7 cellular contexts compared by ENCODE assay signal in the genomic region with DNA sequence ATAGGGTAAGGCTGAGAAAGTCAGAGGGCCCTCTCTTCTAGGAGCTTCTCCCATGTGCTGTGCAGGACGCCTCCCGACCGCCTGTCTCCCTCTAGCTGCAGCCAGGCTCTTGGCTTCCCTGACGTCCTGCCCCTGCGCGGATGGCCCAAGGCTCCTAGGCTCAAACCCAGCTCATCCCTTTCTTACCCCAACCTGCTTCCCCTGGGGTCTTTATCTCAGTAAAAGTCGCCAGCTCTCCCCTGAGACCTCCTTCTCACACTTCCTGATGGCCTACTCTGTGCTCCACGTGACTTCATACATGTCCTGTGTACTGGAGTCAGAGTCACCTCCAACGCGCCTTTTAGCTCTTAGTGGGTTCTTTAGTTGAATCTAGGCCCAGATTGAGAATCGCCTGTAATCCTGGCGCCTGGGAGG. TPM values are rescaled to one million over a fixed set of nuclear protein-coding genes. Genes with fewer than 3 reads are reported as not detected.
DNase-seq lines count a peak whose midpoint lies in the region; ATAC-seq and TF ChIP-seq lines count a peak whose summit lies in the region.

No MANE protein-coding gene starts in this region.

- peak overlapping the region; percentile 71 for H3K27ac Mint-ChIP-seq in neural progenitor cell

- BruUV-seq in OCI-LY7 (replicated peaks; lab: Mats Ljungman, UMichigan) = no TSS peak

- H2AFZ ChIP-seq in OCI-LY7 (ENCODE audit: low read length) (peak overlapping the region; percentile 51; the same call in 1 of the 2 replicates), neural progenitor cell (replicated peaks) (no peak overlapping the region)

- intact Hi-C loops in OCI-LY7 (cut with micrococcal nuclease; ENCODE audit: unreplicated experiment) (loop anchor here (1.0 to 2.0 kb wide), 4 partner anchors 23 to 105 kb away; partner anchors contain the start of genes DCTPP1, ITGAL and ZNF764), tibial artery (cut with DNase I; ENCODE audit: low total_unique reads) (no loop called here)

- ATAC-seq in HG03460 (IDR thresholded peaks at IDR 0.05; ENCODE audit: unreplicated experiment) = peak; percentile 47

- peaks cover 24% of the 10 kb centered on the region for H3K4me1 Mint-ChIP-seq in neural progenitor cell

- H3K4me3 ChIP-seq in OCI-LY7 (ENCODE audit: low read depth, low read length, poor library complexity, severe bottlenecking) = peak overlapping the region; percentile 75
- H3K4me3 ChIP-seq in fibroblast of the aortic adventitia (ENCODE audit: low read depth, low read length) = peak overlapping the region; percentile 75
- peak overlapping the region; percentile 71 for H3K4me3 ChIP-seq in neural progenitor cell
- H3K4me3 ChIP-seq in tibial artery = peak overlapping the region; percentile 75 to 83

- H3K9me3 Mint-ChIP-seq in neural progenitor cell = no peaks in the 10 kb centered on the region

- H3K27me3 ChIP-seq in neural progenitor cell (no peaks in the 10 kb centered on the region), tibial artery (no peaks in the 10 kb centered on the region)

- POLR2A ChIA-PET in OCI-LY7 (lab: Charles Lee) = interaction anchor here (0.5 to 4.6 kb wide), 11 partner anchors 22 to 106 kb away, joined by 3 to 54 read pairs (median 4); partner anchors contain the start of genes DCTPP1, ZNF689 and ZNF764

- H3K36me3 Mint-ChIP-seq in neural progenitor cell = peaks cover 9% of the 10 kb centered on the region

- H3K79me2 ChIP-seq in OCI-LY7 (ENCODE audit: insufficient read depth, low read depth, low read length) = peaks cover 28% of the 10 kb centered on the region; the same call in 1 of the 2 replicates
- H3K79me2 ChIP-seq in neural progenitor cell (ENCODE audit: low read depth) = peaks cover 36% of the 10 kb centered on the region

- CTCF ChIA-PET in OCI-LY7 (lab: Charles Lee; ENCODE audit: unreplicated experiment) = interaction anchor here (0.5 to 1.8 kb wide), 6 partner anchors 22 to 414 kb away, joined by 3 to 19 read pairs (median 4); no protein-coding TSS in a partner anchor

- no peak overlapping the region for H3K9ac ChIP-seq in neural progenitor cell

- H3K27ac ChIP-seq in OCI-LY7 (ENCODE audit: low read depth, low read length, poor library complexity, severe bottlenecking) (peak overlapping the region; percentile 82), neural progenitor cell (no peak overlapping the region), tibial artery (peak overlapping the region; percentile 94 to 99)

- TF ChIP-seq CTCF in GM12874 (IDR thresholded peaks at IDR 0.05; ENCODE audit: insufficient read depth, low read depth, low read length) (peak; percentile 64), OCI-LY7 (conservative IDR thresholded peaks at IDR 0.05; ENCODE audit: low read length) (peak; percentile 76), fibroblast of the aortic adventitia (IDR thresholded peaks at IDR 0.05; ENCODE audit: insufficient read depth, low read length) (peak; percentile 74), neural progenitor cell (IDR thresholded peaks at IDR 0.05) (peak; percentile 51), tibial artery (IDR thresholded peaks at IDR 0.05) (peak; percentile 42 to 53)

- no peaks in the 10 kb centered on the region for H4K20me1 ChIP-seq in OCI-LY7 (ENCODE audit: insufficient read depth, low read length)
- H4K20me1 ChIP-seq in neural progenitor cell (ENCODE audit: low read depth) = no peaks in the 10 kb centered on the region

- H3K4me3 Mint-ChIP-seq in neural progenitor cell = peak overlapping the region; percentile 88

- DNase-seq in OCI-LY7 (ENCODE audit: low spot score) = peak; percentile 82
- peak; percentile 43 for DNase-seq in activated T-helper 1 cell treated with Interleukin-2 at 50 U/mL for 16 hours (ENCODE audit: low read depth)
- DNase-seq in fibroblast of the aortic adventitia (ENCODE audit: low read depth) = peak; percentile 66
- DNase-seq in neural progenitor cell (ENCODE audit: low spot score) = peak; percentile 82
- DNase-seq in tibial artery = peak; percentile 72 to 84

- peaks cover 39% of the 10 kb centered on the region for H3K4me1 ChIP-seq in OCI-LY7 (ENCODE audit: insufficient read depth, low read length, poor library complexity, severe bottlenecking)
- peaks cover 8% of the 10 kb centered on the region for H3K4me1 ChIP-seq in neural progenitor cell
- H3K4me1 ChIP-seq in tibial artery = peaks cover 0 to 37% (median 21%) of the 10 kb centered on the region in 4 donors

- H3K4me2 ChIP-seq in OCI-LY7 (ENCODE audit: low read length) (peak overlapping the region; percentile 89), neural progenitor cell (peak overlapping the region; percentile 82)

- H3K9me2 ChIP-seq in OCI-LY7 (ENCODE audit: insufficient read depth, low read length) = no peaks in the 10 kb centered on the region

- H3K9me3 ChIP-seq in OCI-LY7 (ENCODE audit: low read length) = no peaks in the 10 kb centered on the region
- no peaks in the 10 kb centered on the region for H3K9me3 ChIP-seq in neural progenitor cell (ENCODE audit: low read depth)
- H3K9me3 ChIP-seq in tibial artery = no peaks in the 10 kb centered on the region

- peaks cover 4% of the 10 kb centered on the region for H3K27me3 Mint-ChIP-seq in neural progenitor cell (ENCODE audit: insufficient read depth, low read depth)

- peaks cover 19% of the 10 kb centered on the region for H3K36me3 ChIP-seq in OCI-LY7 (ENCODE audit: insufficient read depth, low read length)
- H3K36me3 ChIP-seq in neural progenitor cell = no peaks in the 10 kb centered on the region
- H3K36me3 ChIP-seq in tibial artery = peaks cover 11 to 26% (median 21%) of the 10 kb centered on the region in 3 donors

- H3F3A ChIP-seq in neural progenitor cell (ENCODE audit: low read depth) = peaks cover 7% of the 10 kb centered on the region

RNA-seq across cellular contexts. Expression of gene ZNF747, which starts 1.1 kb away (rescaled TPM):
- total RNA-seq in OCI-LY7 (2014; rRNA removed; shearing (Covaris generic)) = 15.7 and 22.2 TPM in 2 replicates
- total RNA-seq in OCI-LY7 (2022) (17.2 and 20.8 TPM in 2 replicates), fibroblast of the aortic adventitia (ENCODE audit: low replicate concordance) (14.0 and 16.0 TPM in 2 replicates), neural progenitor cell (ENCODE audit: low replicate concordance) (7.0 and 14.5 TPM in 2 replicates)

RNA-seq across cellular contexts. Expression of gene ZNF768, which starts 9.4 kb away (rescaled TPM):
- 43.4 and 63.7 TPM in 2 replicates for total RNA-seq in OCI-LY7 (2014; rRNA removed; shearing (Covaris generic))
- total RNA-seq in OCI-LY7 (2022) = 38.3 and 42.9 TPM in 2 replicates
- 20.9 and 21.6 TPM in 2 replicates for total RNA-seq in fibroblast of the aortic adventitia (ENCODE audit: low replicate concordance)
- 15.5 and 49.9 TPM in 2 replicates for total RNA-seq in neural progenitor cell (ENCODE audit: low replicate concordance)

RNA-seq across cellular contexts. Expression of gene ZNF764, which starts 22.4 kb away (rescaled TPM):
- 10.5 and 14.6 TPM in 2 replicates for total RNA-seq in OCI-LY7 (2014; rRNA removed; shearing (Covaris generic))
- 12.8 and 13.8 TPM in 2 replicates for total RNA-seq in OCI-LY7 (2022)
- total RNA-seq in fibroblast of the aortic adventitia (ENCODE audit: low replicate concordance) = 5.3 and 11.2 TPM in 2 replicates
- 3.6 and 12.6 TPM in 2 replicates for total RNA-seq in neural progenitor cell (ENCODE audit: low replicate concordance)

RNA-seq across cellular contexts. Expression of gene ZNF688, which starts 35.7 kb away (rescaled TPM):
- 17.5 and 19.8 TPM in 2 replicates for total RNA-seq in OCI-LY7 (2014; rRNA removed; shearing (Covaris generic))
- total RNA-seq in OCI-LY7 (2022) (15.0 and 15.3 TPM in 2 replicates), fibroblast of the aortic adventitia (ENCODE audit: low replicate concordance) (6.7 and 57.4 TPM in 2 replicates), neural progenitor cell (ENCODE audit: low replicate concordance) (3.6 and 6.2 TPM in 2 replicates)

RNA-seq across cellular contexts. Expression of gene ZNF785, which starts 49.7 kb away (rescaled TPM):
- total RNA-seq in OCI-LY7 (2014; rRNA removed; shearing (Covaris generic)) = 6.8 and 9.3 TPM in 2 replicates
- total RNA-seq in OCI-LY7 (2022) (4.1 and 4.6 TPM in 2 replicates), fibroblast of the aortic adventitia (ENCODE audit: low replicate concordance) (8.1 and 8.3 TPM in 2 replicates), neural progenitor cell (ENCODE audit: low replicate concordance) (17.8 and 19.5 TPM in 2 replicates)
